11 cellular contexts compared by ENCODE assay signal in the genomic region with DNA sequence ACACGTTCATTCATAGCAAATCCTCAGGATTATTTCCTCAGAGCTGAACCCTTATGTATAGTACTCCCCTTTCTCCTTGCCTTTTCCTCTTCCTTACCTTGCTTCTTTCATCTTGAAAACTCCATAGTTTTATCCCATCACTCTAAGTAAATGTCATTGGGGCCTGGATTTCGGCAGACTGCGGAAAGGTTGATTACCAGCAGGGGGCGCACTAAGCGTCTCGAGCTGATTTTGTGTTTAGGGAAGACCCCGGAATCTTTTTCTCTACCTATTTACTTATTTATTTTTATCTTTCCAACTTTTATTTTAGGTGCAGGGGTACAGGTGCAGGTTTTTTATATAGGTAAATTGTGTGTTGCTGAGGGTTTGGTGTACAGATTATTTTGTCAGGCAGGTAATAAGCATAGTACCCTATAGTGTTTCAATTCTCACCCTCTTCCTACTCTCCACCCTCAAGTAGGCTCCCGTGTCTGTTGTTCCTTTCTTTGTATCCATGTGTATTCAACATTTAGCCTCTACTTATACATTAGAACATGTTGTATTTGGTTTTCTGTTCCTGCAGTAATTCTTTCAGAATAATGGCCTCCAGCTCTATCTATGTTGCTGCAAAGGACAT. TPM values are rescaled to one million over a fixed set of nuclear protein-coding genes. Genes with fewer than 3 reads are reported as not detected.
A peak's percentile ranks its signal among the peaks of the same experiment; 100 is the strongest.
DNase-seq lines count a peak whose midpoint lies in the region; ATAC-seq, FAIRE-seq and TF ChIP-seq lines count a peak whose summit lies in the region.
"Had no signal": no experiment of that assay in that cellular context is flagged by ENCODE, and none has a peak within 500 bp of the region (broad histone marks: within the 10 kb centered on the region; RNA-seq: fewer than 3 reads in every experiment).

No MANE protein-coding gene starts in this region.

- H3K27ac ChIP-seq in AG04450 (ENCODE audit: low read depth, low read length) (no peak overlapping the region), right lobe of liver (no peak overlapping the region)

- no TSS peak for BruUV-seq in MCF 10A (replicated peaks; lab: Mats Ljungman, UMichigan)

- H3K4me1 Mint-ChIP-seq in MCF 10A (ENCODE audit: insufficient read depth, unreplicated experiment) (no peaks in the 10 kb centered on the region), type B pancreatic cell (ENCODE audit: unreplicated experiment) (peaks cover 5% of the 10 kb centered on the region)

- H3K36me3 ChIP-seq in right lobe of liver = peaks cover 0 to 38% (median 9%) of the 10 kb centered on the region in 4 donors
- H3K36me3 ChIP-seq: HAP-1 had no signal

- H3K4me3 Mint-ChIP-seq in MCF 10A (ENCODE audit: unreplicated experiment) (no peak overlapping the region), type B pancreatic cell (no peak overlapping the region)
- H3K4me3 Mint-ChIP-seq: stimulated activated naive CD8-positive, alpha-beta T cell treated with anti-CD3 and anti-CD28 coated beads, Interleukin-15, Interleukin-2, amounts not matched to agents 100 ng/mL and 50 ng/mL, for 24 hours had no signal

- H3K27ac Mint-ChIP-seq in MCF 10A (ENCODE audit: low read depth, unreplicated experiment) (no peak overlapping the region), type B pancreatic cell (no peak overlapping the region)
- H3K27ac Mint-ChIP-seq: stimulated activated naive CD8-positive, alpha-beta T cell treated with anti-CD3 and anti-CD28 coated beads, Interleukin-15, Interleukin-2, amounts not matched to agents 100 ng/mL and 50 ng/mL, for 24 hours had no signal

- H3K4me3 ChIP-seq in AG04450 (ENCODE audit: low read depth, low read length) = no peak overlapping the region
- H3K4me3 ChIP-seq in right lobe of liver = no peak overlapping the region
- H3K4me3 ChIP-seq: HAP-1 had no signal

- H3K9me3 Mint-ChIP-seq in MCF 10A (ENCODE audit: unreplicated experiment) = no peaks in the 10 kb centered on the region
- no peaks in the 10 kb centered on the region for H3K9me3 Mint-ChIP-seq in type B pancreatic cell
- H3K9me3 Mint-ChIP-seq: stimulated activated naive CD8-positive, alpha-beta T cell treated with anti-CD3 and anti-CD28 coated beads, Interleukin-15, Interleukin-2, amounts not matched to agents 100 ng/mL and 50 ng/mL, for 24 hours had no signal

- H3K27me3 ChIP-seq in AG04450 (ENCODE audit: control insufficient read depth, insufficient read depth, low read length) = no peaks in the 10 kb centered on the region
- H3K27me3 ChIP-seq in right lobe of liver = no peaks in the 10 kb centered on the region

- H3K9me3 ChIP-seq in AG04450 (ENCODE audit: control insufficient read depth, insufficient read depth, low read length) (no peaks in the 10 kb centered on the region), right lobe of liver (no peaks in the 10 kb centered on the region)
- H3K9me3 ChIP-seq: HAP-1 had no signal

- H3K36me3 Mint-ChIP-seq in MCF 10A (ENCODE audit: insufficient read depth, unreplicated experiment) = no peaks in the 10 kb centered on the region
- no peaks in the 10 kb centered on the region for H3K36me3 Mint-ChIP-seq in type B pancreatic cell

- DNase-seq in AG04450 (ENCODE audit: low read depth, low spot score) (no peak), GM12891 (ENCODE audit: insufficient read length, low spot score) (peak; percentile 22), RPMI7951 (ENCODE audit: low read depth) (peak; percentile 7), MCF 10A (ENCODE audit: unreplicated experiment) (peak; percentile 69), right lobe of liver (peak in 1 of 3 donors; percentile 44), type B pancreatic cell (ENCODE audit: extremely low spot score, unreplicated experiment) (no peak)

- CTCF ChIA-PET in AG04450 (lab: Charles Lee) = interaction anchor here (0.6 to 4.4 kb wide), 25 partner anchors 10 to 650 kb away, joined by 3 to 56 read pairs (median 6); a partner anchor contains a TSS
- CTCF ChIA-PET in MCF 10A (lab: Yijun Ruan, JAX) = interaction anchor here (0.5 to 13.1 kb wide), 71 partner anchors 8 to 927 kb away, joined by 3 to 329 read pairs (median 6); a partner anchor contains a TSS

- WGBS in right lobe of liver (ENCODE audit: insufficient coverage, low coverage, low lambda C conversion rate, missing lambda C conversion rate) = 10% methylated on average over 8 of the region's 8 CpGs

- TF ChIP-seq CTCF in AG04450 (IDR thresholded peaks at IDR 0.05; ENCODE audit: low read depth, low read length) = peak; percentile 82
- TF ChIP-seq CTCF in MCF 10A (IDR thresholded peaks at IDR 0.05; ENCODE audit: unreplicated experiment) = peak; percentile 100
- TF ChIP-seq CTCF in right lobe of liver (IDR thresholded peaks at IDR 0.05) = peak; percentile 59 to 88 (median 82)
- peak; percentile 91 for TF ChIP-seq CTCF in type B pancreatic cell (conservative IDR thresholded peaks at IDR 0.05)

- TF ChIP-seq POLR2A in GM12891 (IDR thresholded peaks at IDR 0.05; ENCODE audit: low read depth, low read length) (no peak), right lobe of liver (IDR thresholded peaks at IDR 0.05) (no peak)

- peak; percentile 28 to 51 (median 42) for ATAC-seq in right lobe of liver
- ATAC-seq in GM21529 (IDR thresholded peaks at IDR 0.05; ENCODE audit: unreplicated experiment) = no peak
- ATAC-seq in GM18867 (IDR thresholded peaks at IDR 0.05; ENCODE audit: unreplicated experiment) = no peak

- intact Hi-C loops in MCF 10A (cut with micrococcal nuclease) = loop anchor here (5.0 kb wide), 1 partner anchor 783 kb away; no protein-coding TSS in a partner anchor
- intact Hi-C loops in right lobe of liver (cut with DNase I) = loop anchor here in 1 of 2 donors (5.0 kb wide), 1 partner anchor 93 kb away; no protein-coding TSS in a partner anchor

- H3K27me3 Mint-ChIP-seq in MCF 10A (ENCODE audit: insufficient read depth, unreplicated experiment) (no peaks in the 10 kb centered on the region), type B pancreatic cell (no peaks in the 10 kb centered on the region)

- peaks cover 0 to 4% (median 0%) of the 10 kb centered on the region in 4 donors for H3K4me1 ChIP-seq in right lobe of liver
- H3K4me1 ChIP-seq: HAP-1 had no signal

- no peak for FAIRE-seq in GM12891 (lab: Jason Lieb, UNC)
- FAIRE-seq: colon had no signal

- POLR2A ChIA-PET in AG04450 (lab: Yijun Ruan, JAX) (no interaction called here), MCF 10A (lab: Yijun Ruan, JAX) (interaction anchor here (0.7 to 1.5 kb wide), 5 partner anchors 16 to 494 kb away, joined by 3 to 8 read pairs (median 3); no protein-coding TSS in a partner anchor)

TF ChIP-seq in GM12891, 5 proteins besides CTCF, POLR2A, EP300 and RAD21:
- TF ChIP-seq PAX5 (IDR thresholded peaks at IDR 0.05; ENCODE audit: insufficient read depth, low read length, severe bottlenecking) (no peak), SPI1 (IDR thresholded peaks at IDR 0.05; ENCODE audit: low read depth, low read length) (no peak), POLR2AphosphoS5 (IDR thresholded peaks at IDR 0.05; ENCODE audit: low read depth, low read length) (no peak), TAF1 (IDR thresholded peaks at IDR 0.05; ENCODE audit: low read depth, low read length) (no peak), POU2F2 (IDR thresholded peaks at IDR 0.05; ENCODE audit: low read depth, low read length) (no peak)

RNA-seq across cellular contexts. Expression of a gene that starts 11.4 kb away (rescaled TPM):
- 2.1 and 2.6 TPM in 2 replicates for polyA plus RNA-seq in AG04450 (2011; rRNA removed)
- 1.1 and 2.0 TPM in 2 replicates for polyA minus RNA-seq in AG04450 (2011; rRNA and poly(A)+ RNA removed)
- not detected for polyA plus RNA-seq in GM12891 (2012; ENCODE audit: low read depth, missing spikeins)
- 0.29 TPM in 1 of 2 replicates, not detected in the other for total RNA-seq in RPMI7951 (2014; rRNA removed; shearing (Covaris generic))
- total RNA-seq in MCF 10A (2022) (0.96 and 1.5 TPM in 2 replicates), right lobe of liver (10 to 100 TPM; 14.5 to 83.6 (median 35.2) TPM), type B pancreatic cell (ENCODE audit: low replicate concordance) (11.3 and 18.0 TPM in 2 replicates)

RNA-seq across cellular contexts. Expression of a gene that starts 27.2 kb away (rescaled TPM):
- 2.8 and 2.9 TPM in 2 replicates for polyA plus RNA-seq in AG04450 (2011; rRNA removed)
- 1.1 and 1.3 TPM in 2 replicates for polyA minus RNA-seq in AG04450 (2011; rRNA and poly(A)+ RNA removed)
- polyA plus RNA-seq in GM12891 (2012; ENCODE audit: low read depth, missing spikeins) = not detected
- total RNA-seq in RPMI7951 (2014; rRNA removed; shearing (Covaris generic)) = 1.1 and 2.4 TPM in 2 replicates
- total RNA-seq in MCF 10A (2022) (3.6 and 5.2 TPM in 2 replicates), right lobe of liver (100 to 1,000 TPM in 3 of 6 experiments, 10 to 100 TPM in 3; 41.8 to 140 (median 86.6) TPM), type B pancreatic cell (ENCODE audit: low replicate concordance) (14.3 and 14.4 TPM in 2 replicates)

Comparison
In these comparisons a context has a peak if more than half of its experiments do, and no peak if none do; other contexts are left out.
1. DNase-seq: peak in GM12891 (single experiment), RPMI7951 (single experiment) and MCF 10A (single experiment); none in AG04450 (single experiment) and type B pancreatic cell (single experiment).
2. ATAC-seq: peak in right lobe of liver (4 of 4); none in GM21529 (single experiment) and GM18867 (single experiment).
3. Peak in every context shown above with its lines, with median percentiles within 50 percentile points of each other: CTCF ChIP-seq.